17 cellular contexts compared by ENCODE assay signal in the genomic region with DNA sequence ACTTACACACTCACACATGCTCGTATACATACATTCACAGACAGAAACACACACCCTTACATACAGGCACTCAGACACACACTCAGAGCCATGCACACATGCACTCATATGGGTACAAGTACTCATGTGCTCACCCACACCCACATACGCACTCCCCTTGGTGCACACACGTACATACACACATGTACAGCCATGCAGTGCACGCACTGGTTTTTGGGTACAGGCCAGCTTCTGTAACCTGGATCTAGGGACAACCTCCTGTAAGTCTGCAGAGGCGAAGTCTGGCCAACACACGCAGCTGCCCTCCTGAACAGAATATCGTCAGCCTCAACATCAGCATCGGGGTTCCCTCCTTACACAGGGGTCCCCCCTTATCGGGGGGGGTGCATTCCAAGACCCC.
DNase-seq lines count a peak whose midpoint lies in the region; ATAC-seq and TF ChIP-seq lines count a peak whose summit lies in the region.
"Had no signal": no experiment of that assay in that cellular context is flagged by ENCODE, and none has a peak within 500 bp of the region (broad histone marks: within the 10 kb centered on the region; RNA-seq: fewer than 3 reads in every experiment).

No MANE protein-coding gene starts in this region.

- no peak for TF ChIP-seq EP300 in neural cell (conservative IDR thresholded peaks at IDR 0.05; ENCODE audit: poor library complexity, severe bottlenecking)

- H3K4me1 Mint-ChIP-seq in activated T-helper 2 cell treated with anti-CD3 and anti-CD28 coated beads, Interferon-gamma antibody, Interleukin-2, Interleukin-4, amounts not matched to agents 10 μg/mL and 5 μg/mL and 100 μg/mL, durations not matched to agents 14 hours and 24 hours and 36 hours (ENCODE audit: low read depth): peaks cover 9% of the 10 kb centered on the region

- H3K27me3 ChIP-seq in neural cell (ENCODE audit: insufficient read depth, low read depth, low read length) (no peaks in the 10 kb centered on the region), smooth muscle cell (ENCODE audit: low read depth) (no peaks in the 10 kb centered on the region)

- H3K36me3 Mint-ChIP-seq in activated T-helper 2 cell treated with anti-CD3 and anti-CD28 coated beads, Interferon-gamma antibody, Interleukin-2, Interleukin-4, amounts not matched to agents 10 μg/mL and 5 μg/mL and 100 μg/mL, durations not matched to agents 14 hours and 24 hours and 36 hours (ENCODE audit: low read depth): no peaks in the 10 kb centered on the region

- no peaks in the 10 kb centered on the region for H3K9me3 ChIP-seq in neural cell (ENCODE audit: low read length)
- H3K9me3 ChIP-seq in smooth muscle cell (replicated peaks; ENCODE audit: low read depth): no peaks in the 10 kb centered on the region

- H3K27ac Mint-ChIP-seq in activated T-helper 2 cell treated with anti-CD3 and anti-CD28 coated beads, Interferon-gamma antibody, Interleukin-2, Interleukin-4, amounts not matched to agents 10 μg/mL and 5 μg/mL and 100 μg/mL, durations not matched to agents 14 hours and 24 hours and 36 hours: no peak overlapping the region
- H3K27ac Mint-ChIP-seq: CD4-positive, alpha-beta T cell; H9 had no signal

- no peak overlapping the region for H3K4me2 ChIP-seq in neural cell (ENCODE audit: low read length)
- no peak overlapping the region for H3K4me2 ChIP-seq in smooth muscle cell

- DNase-seq in Daoy (ENCODE audit: low read depth): peak; percentile 1
- DNase-seq in activated T-helper 2 cell treated with anti-CD3 and anti-CD28 coated beads, Interferon-gamma antibody, Interleukin-2, Interleukin-4, amounts not matched to agents 10 μg/mL and 5 μg/mL and 100 μg/mL, durations not matched to agents 14 hours and 24 hours and 36 hours (ENCODE audit: low spot score): peak; percentile 6
- DNase-seq in smooth muscle cell (lab: John Stamatoyannopoulos, UW; ENCODE audit: unreplicated experiment): no peak
- DNase-seq in lower leg skin (ENCODE audit: low spot score in 2 of 2): no peak
- no peak for DNase-seq in DMS 273 treated with DMSO at 0.1 percent for 48 hours (lab: John Stamatoyannopoulos, UW)
- DNase-seq: ACHN; CD4-positive, alpha-beta T cell; DMS53; H9; NCI-H1092 treated with DMSO at 0.1 percent for 48 hours; NCI-H1694; NCI-H2107; NCI-H345; NCI-H526 treated with DMSO at 0.1 percent for 48 hours; SIG-M5 had no signal

- TF ChIP-seq RAD21 in neural cell (conservative IDR thresholded peaks at IDR 0.05): no peak

- H3K9ac ChIP-seq in neural cell (ENCODE audit: low read length) (peak overlapping the region; percentile 57), smooth muscle cell (ENCODE audit: low read depth) (no peak overlapping the region)

- H3K79me2 ChIP-seq in neural cell (replicated peaks; ENCODE audit: insufficient read depth, low read length): no peaks in the 10 kb centered on the region
- no peaks in the 10 kb centered on the region for H3K79me2 ChIP-seq in smooth muscle cell (ENCODE audit: low read depth)

- WGBS in smooth muscle cell (ENCODE audit: low lambda C conversion rate): 91% methylated on average over 9 of the region's 9 CpGs
- 76 to 77% methylated on average over 9 of the region's 9 CpGs for WGBS in lower leg skin, 2 donors

- no peak overlapping the region for H3K4me3 Mint-ChIP-seq in activated T-helper 2 cell treated with anti-CD3 and anti-CD28 coated beads, Interferon-gamma antibody, Interleukin-2, Interleukin-4, amounts not matched to agents 10 μg/mL and 5 μg/mL and 100 μg/mL, durations not matched to agents 14 hours and 24 hours and 36 hours (ENCODE audit: low read depth)
- H3K4me3 Mint-ChIP-seq: CD4-positive, alpha-beta T cell; H9 had no signal

- no peak for TF ChIP-seq POLR2A in lower leg skin (IDR thresholded peaks at IDR 0.05)

- peaks cover 7% of the 10 kb centered on the region for H3K4me1 ChIP-seq in smooth muscle cell (ENCODE audit: low read depth)

- intact Hi-C loops in activated T-helper 2 cell treated with anti-CD3 and anti-CD28 coated beads, Interferon-gamma antibody, Interleukin-2, Interleukin-4, amounts not matched to agents 10 μg/mL and 5 μg/mL and 100 μg/mL, durations not matched to agents 14 hours and 24 hours and 36 hours (cut with micrococcal nuclease): no loop called here
- intact Hi-C loops in lower leg skin (cut with DNase I; ENCODE audit: low total_unique reads): loop anchor here (5.0 to 10.0 kb wide), 3 partner anchors 128 to 460 kb away; no protein-coding TSS in a partner anchor

- H3K4me3 ChIP-seq in neural cell (ENCODE audit: low read length) (no peak overlapping the region), smooth muscle cell (no peak overlapping the region), lower leg skin (ENCODE audit: low read depth, poor library complexity, severe bottlenecking) (no peak overlapping the region)

- peaks cover 4% of the 10 kb centered on the region for H3K27me3 Mint-ChIP-seq in activated T-helper 2 cell treated with anti-CD3 and anti-CD28 coated beads, Interferon-gamma antibody, Interleukin-2, Interleukin-4, amounts not matched to agents 10 μg/mL and 5 μg/mL and 100 μg/mL, durations not matched to agents 14 hours and 24 hours and 36 hours (ENCODE audit: low read depth)

- TF ChIP-seq CTCF in neural cell (IDR thresholded peaks at IDR 0.05; ENCODE audit: poor library complexity, severe bottlenecking) (no peak), smooth muscle cell (IDR thresholded peaks at IDR 0.05; ENCODE audit: borderline replicate concordance, insufficient read depth, poor library complexity, severe bottlenecking) (no peak), lower leg skin (IDR thresholded peaks at IDR 0.05) (no peak)

- H4K20me1 ChIP-seq in neural cell (ENCODE audit: insufficient read depth) (no peaks in the 10 kb centered on the region), smooth muscle cell (ENCODE audit: low read depth) (no peaks in the 10 kb centered on the region)

- no peaks in the 10 kb centered on the region for H3K9me3 Mint-ChIP-seq in activated T-helper 2 cell treated with anti-CD3 and anti-CD28 coated beads, Interferon-gamma antibody, Interleukin-2, Interleukin-4, amounts not matched to agents 10 μg/mL and 5 μg/mL and 100 μg/mL, durations not matched to agents 14 hours and 24 hours and 36 hours
- H3K9me3 Mint-ChIP-seq: H9 had no signal

- no peaks in the 10 kb centered on the region for H3K9me2 ChIP-seq in neural cell (ENCODE audit: insufficient read depth, low read length)

- H3K27ac ChIP-seq in neural cell (ENCODE audit: low read length): peak overlapping the region; percentile 88
- H3K27ac ChIP-seq in smooth muscle cell (ENCODE audit: low read depth): peak overlapping the region; percentile 74

- H2AFZ ChIP-seq in neural cell (ENCODE audit: low read depth, low read length) (no peak overlapping the region), smooth muscle cell (ENCODE audit: low read depth) (no peak overlapping the region)

- ATAC-seq in GM18502 (IDR thresholded peaks at IDR 0.05; ENCODE audit: poor library complexity, unreplicated experiment): no peak

- H3K36me3 ChIP-seq in neural cell (ENCODE audit: insufficient read depth, low read length): no peaks in the 10 kb centered on the region
- no peaks in the 10 kb centered on the region for H3K36me3 ChIP-seq in smooth muscle cell (ENCODE audit: low read depth)

- H3F3A ChIP-seq in neural cell (ENCODE audit: insufficient read depth, low read length, poor library complexity, severe bottlenecking) (no peaks in the 10 kb centered on the region), smooth muscle cell (ENCODE audit: low read depth) (no peaks in the 10 kb centered on the region)

TF ChIP-seq in neural cell, 6 proteins besides CTCF, POLR2A, EP300 and RAD21:
- TF ChIP-seq, protein P1, sequence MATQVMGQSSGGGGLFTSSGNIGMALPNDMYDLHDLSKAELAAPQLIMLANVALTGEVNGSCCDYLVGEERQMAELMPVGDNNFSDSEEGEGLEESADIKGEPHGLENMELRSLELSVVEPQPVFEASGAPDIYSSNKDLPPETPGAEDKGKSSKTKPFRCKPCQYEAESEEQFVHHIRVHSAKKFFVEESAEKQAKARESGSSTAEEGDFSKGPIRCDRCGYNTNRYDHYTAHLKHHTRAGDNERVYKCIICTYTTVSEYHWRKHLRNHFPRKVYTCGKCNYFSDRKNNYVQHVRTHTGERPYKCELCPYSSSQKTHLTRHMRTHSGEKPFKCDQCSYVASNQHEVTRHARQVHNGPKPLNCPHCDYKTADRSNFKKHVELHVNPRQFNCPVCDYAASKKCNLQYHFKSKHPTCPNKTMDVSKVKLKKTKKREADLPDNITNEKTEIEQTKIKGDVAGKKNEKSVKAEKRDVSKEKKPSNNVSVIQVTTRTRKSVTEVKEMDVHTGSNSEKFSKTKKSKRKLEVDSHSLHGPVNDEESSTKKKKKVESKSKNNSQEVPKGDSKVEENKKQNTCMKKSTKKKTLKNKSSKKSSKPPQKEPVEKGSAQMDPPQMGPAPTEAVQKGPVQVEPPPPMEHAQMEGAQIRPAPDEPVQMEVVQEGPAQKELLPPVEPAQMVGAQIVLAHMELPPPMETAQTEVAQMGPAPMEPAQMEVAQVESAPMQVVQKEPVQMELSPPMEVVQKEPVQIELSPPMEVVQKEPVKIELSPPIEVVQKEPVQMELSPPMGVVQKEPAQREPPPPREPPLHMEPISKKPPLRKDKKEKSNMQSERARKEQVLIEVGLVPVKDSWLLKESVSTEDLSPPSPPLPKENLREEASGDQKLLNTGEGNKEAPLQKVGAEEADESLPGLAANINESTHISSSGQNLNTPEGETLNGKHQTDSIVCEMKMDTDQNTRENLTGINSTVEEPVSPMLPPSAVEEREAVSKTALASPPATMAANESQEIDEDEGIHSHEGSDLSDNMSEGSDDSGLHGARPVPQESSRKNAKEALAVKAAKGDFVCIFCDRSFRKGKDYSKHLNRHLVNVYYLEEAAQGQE (IDR thresholded peaks at IDR 0.05; ENCODE audit: borderline replicate concordance): no peak
- no peak for TF ChIP-seq POLR2AphosphoS5 (IDR thresholded peaks at IDR 0.05)
- TF ChIP-seq MXI1 (conservative IDR thresholded peaks at IDR 0.05; ENCODE audit: poor library complexity, severe bottlenecking): no peak
- no peak for TF ChIP-seq SMC3 (conservative IDR thresholded peaks at IDR 0.05; ENCODE audit: poor library complexity)
- TF ChIP-seq TAF1 (IDR thresholded peaks at IDR 0.05; ENCODE audit: low read depth): no peak
- no peak for TF ChIP-seq EZH2 (IDR thresholded peaks at IDR 0.05; ENCODE audit: borderline replicate concordance, insufficient read depth, low read length, poor library complexity, severe bottlenecking)

Comparison
In these comparisons a context has a peak if more than half of its experiments do, and no peak if none do; other contexts are left out.
1. DNase-seq: peak in Daoy (single experiment) and activated T-helper 2 cell treated with anti-CD3 and anti-CD28 coated beads, Interferon-gamma antibody, Interleukin-2, Interleukin-4, amounts not matched to agents 10 μg/mL and 5 μg/mL and 100 μg/mL, durations not matched to agents 14 hours and 24 hours and 36 hours (single experiment); none in smooth muscle cell (single experiment), lower leg skin (0 of 2) and DMS 273 treated with DMSO at 0.1 percent for 48 hours (single experiment).